8 cellular contexts compared by ENCODE assay signal in genomic region chr13:111177803-111178389, GRCh38.
A peak's percentile ranks its signal among the peaks of the same experiment; 100 is the strongest.
DNase-seq lines count a peak whose midpoint lies in the region; ATAC-seq and TF ChIP-seq lines count a peak whose summit lies in the region.

No MANE protein-coding gene starts in this region.

- H3K27me3 ChIP-seq in aorta (ENCODE audit: control insufficient read depth in 1 of 2, insufficient read depth in 2 of 2, low read length in 1 of 2): no peaks in the 10 kb centered on the region
- no peaks in the 10 kb centered on the region for H3K27me3 ChIP-seq in MG63

- 3 to 5% methylated on average over 6 of the region's 6 CpGs for WGBS in aorta, 2 donors

- POLR2A ChIA-PET in naive thymus-derived CD8-positive, alpha-beta T cell (lab: Charles Lee): interaction anchor here (0.9 to 1.3 kb wide), 5 partner anchors 12 to 463 kb away, joined by 3 to 4 read pairs (median 4); no protein-coding TSS in a partner anchor

- H3K9me3 Mint-ChIP-seq in activated naive CD4-positive, alpha-beta T cell treated with anti-CD3 and anti-CD28 coated beads, Interleukin-2, amount 50 U/mL, for 24 hours: no peaks in the 10 kb centered on the region
- no peaks in the 10 kb centered on the region for H3K9me3 Mint-ChIP-seq in endothelial cell (ENCODE audit: unreplicated experiment)
- no peaks in the 10 kb centered on the region for H3K9me3 Mint-ChIP-seq in naive thymus-derived CD8-positive, alpha-beta T cell

- no peak for DNase-seq in activated naive CD4-positive, alpha-beta T cell (lab: John Stamatoyannopoulos, UW)
- DNase-seq in endothelial cell (ENCODE audit: low spot score) (no peak), aorta (no peak), hypothalamus (lab: John Stamatoyannopoulos, UW) (no peak), MG63 (no peak)
- no peak for DNase-seq in naive thymus-derived CD8-positive, alpha-beta T cell
- no peak for DNase-seq in stimulated activated CD4-positive, alpha-beta T cell treated with anti-CD3 and anti-CD28 coated beads, Interleukin-12 subunit alpha, Interleukin-12 subunit beta, amount 100 ng/mL, for 4 hours

- H3K27ac Mint-ChIP-seq in activated naive CD4-positive, alpha-beta T cell treated with anti-CD3 and anti-CD28 coated beads, Interleukin-2, amount 50 U/mL, for 24 hours: peak overlapping the region; percentile 96
- peak overlapping the region; percentile 84 for H3K27ac Mint-ChIP-seq in endothelial cell (ENCODE audit: unreplicated experiment)
- H3K27ac Mint-ChIP-seq in naive thymus-derived CD8-positive, alpha-beta T cell: peak overlapping the region; percentile 85 to 99 (median 98)

- intact Hi-C loops in aorta (cut with DNase I): loop anchor here in 1 of 2 donors (5.0 kb wide), 1 partner anchor 34 kb away; no protein-coding TSS in a partner anchor

- H3K4me3 ChIP-seq in aorta (ENCODE audit: low read length in 2 of 2): no peak overlapping the region
- H3K4me3 ChIP-seq in MG63: no peak overlapping the region

- no peak for TF ChIP-seq CTCF in endothelial cell (IDR thresholded peaks at IDR 0.05; ENCODE audit: unreplicated experiment)

- H3K4me1 Mint-ChIP-seq in activated naive CD4-positive, alpha-beta T cell treated with anti-CD3 and anti-CD28 coated beads, Interleukin-2, amount 50 U/mL, for 24 hours: peaks cover 90% of the 10 kb centered on the region
- H3K4me1 Mint-ChIP-seq in endothelial cell (ENCODE audit: unreplicated experiment): peaks cover 80% of the 10 kb centered on the region
- H3K4me1 Mint-ChIP-seq in naive thymus-derived CD8-positive, alpha-beta T cell: peaks cover 57 to 91% (median 87%) of the 10 kb centered on the region in 4 donors

- H3K4me3 Mint-ChIP-seq in activated naive CD4-positive, alpha-beta T cell treated with anti-CD3 and anti-CD28 coated beads, Interleukin-2, amount 50 U/mL, for 24 hours: peak overlapping the region; percentile 53
- H3K4me3 Mint-ChIP-seq in endothelial cell (ENCODE audit: unreplicated experiment): no peak overlapping the region
- H3K4me3 Mint-ChIP-seq in naive thymus-derived CD8-positive, alpha-beta T cell: peak overlapping the region; percentile 49 to 84 (median 79)

- H3K27me3 Mint-ChIP-seq in activated naive CD4-positive, alpha-beta T cell treated with anti-CD3 and anti-CD28 coated beads, Interleukin-2, amount 50 U/mL, for 24 hours: no peaks in the 10 kb centered on the region
- peaks cover 10% of the 10 kb centered on the region for H3K27me3 Mint-ChIP-seq in endothelial cell (ENCODE audit: unreplicated experiment)
- H3K27me3 Mint-ChIP-seq in naive thymus-derived CD8-positive, alpha-beta T cell: no peaks in the 10 kb centered on the region

- peaks cover 9 to 13% of the 10 kb centered on the region in 2 donors for H3K4me1 ChIP-seq in aorta (ENCODE audit: control insufficient read depth in 1 of 2, insufficient read depth in 2 of 2, low read length in 2 of 2)

- H3K36me3 Mint-ChIP-seq in activated naive CD4-positive, alpha-beta T cell treated with anti-CD3 and anti-CD28 coated beads, Interleukin-2, amount 50 U/mL, for 24 hours: peaks cover 5% of the 10 kb centered on the region
- peaks cover 38% of the 10 kb centered on the region for H3K36me3 Mint-ChIP-seq in endothelial cell (ENCODE audit: low read depth, unreplicated experiment)
- peaks cover 0 to 17% (median 9%) of the 10 kb centered on the region in 3 donors for H3K36me3 Mint-ChIP-seq in naive thymus-derived CD8-positive, alpha-beta T cell

- H3K36me3 ChIP-seq in aorta (ENCODE audit: control insufficient read depth in 1 of 2, insufficient read depth in 2 of 2, low read length in 1 of 2): no peaks in the 10 kb centered on the region
- H3K36me3 ChIP-seq in MG63: peaks cover 6% of the 10 kb centered on the region; the same call in 1 of the 2 replicates

- H3K9me3 ChIP-seq in aorta (ENCODE audit: control insufficient read depth, low read length) (no peaks in the 10 kb centered on the region), MG63 (no peaks in the 10 kb centered on the region)

- peak overlapping the region; percentile 99 to 100 for H3K27ac ChIP-seq in aorta (ENCODE audit: low read depth in 1 of 2, low read length in 2 of 2)

- ATAC-seq in naive thymus-derived CD8-positive, alpha-beta T cell: no peak
- peak; percentile 74 for ATAC-seq in aorta (ENCODE audit: low FRiP score)
